Comparison of ENCODE assay signal across 24 cellular contexts in the genomic region with DNA sequence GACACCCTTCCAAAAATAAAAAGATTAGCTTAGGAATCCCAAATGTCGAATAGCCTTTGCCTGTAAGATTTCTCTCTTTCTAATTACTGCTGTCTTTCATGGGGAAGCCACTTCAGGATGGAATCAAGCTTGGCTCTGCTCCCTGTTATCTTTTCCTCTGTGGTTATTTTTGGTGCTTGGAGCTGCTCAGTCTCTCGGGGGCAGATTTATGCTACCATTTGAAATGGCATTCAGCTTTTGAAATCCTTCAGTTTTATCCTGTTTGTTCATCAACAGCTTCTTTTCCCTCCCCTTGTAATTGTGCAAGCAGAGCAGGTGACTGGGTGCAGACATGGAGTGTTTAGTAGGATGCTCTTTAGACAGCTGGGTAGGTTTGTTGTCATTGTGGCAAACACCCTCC.
DNase-seq lines count a peak whose midpoint lies in the region; ATAC-seq and TF ChIP-seq lines count a peak whose summit lies in the region.
"Had no signal": no experiment of that assay in that cellular context is flagged by ENCODE, and none has a peak within 500 bp of the region (broad histone marks: within the 10 kb centered on the region; RNA-seq: fewer than 3 reads in every experiment).

No MANE protein-coding gene starts in this region.

- H3K4me1 ChIP-seq in left ventricle myocardium inferior: peaks cover 57% of the 10 kb centered on the region
- H3K4me1 ChIP-seq in sigmoid colon: peaks cover 0 to 57% (median 46%) of the 10 kb centered on the region in 4 donors
- H3K4me1 ChIP-seq: parathyroid adenoma had no signal

- WGBS in sigmoid colon, 2 donors: 60 to 83% methylated on average over 2 of the region's 2 CpGs

- ATAC-seq in HG03342 (IDR thresholded peaks at IDR 0.05; ENCODE audit: unreplicated experiment): no peak
- ATAC-seq in HG02571 (IDR thresholded peaks at IDR 0.05; ENCODE audit: unreplicated experiment): no peak
- ATAC-seq in GM21367 (IDR thresholded peaks at IDR 0.05; ENCODE audit: unreplicated experiment): no peak
- ATAC-seq: esophagus mucosa, HCT116, Panc1 had no signal

- H3K4me3 ChIP-seq in left ventricle myocardium inferior: peak overlapping the region; percentile 68
- no peak overlapping the region for H3K4me3 ChIP-seq in sigmoid colon
- H3K4me3 ChIP-seq: stomach, vagina had no signal

- peaks cover 28% of the 10 kb centered on the region for H3K36me3 ChIP-seq in left ventricle myocardium inferior
- H3K36me3 ChIP-seq in sigmoid colon: peaks cover 8 to 75% (median 15%) of the 10 kb centered on the region in 4 donors

- H3K27ac ChIP-seq in left ventricle myocardium inferior (replicated peaks): peak overlapping the region; percentile 90
- H3K27ac ChIP-seq in sigmoid colon: peak overlapping the region in 3 of 4 donors; percentile 14 to 62 (median 61)
- H3K27ac ChIP-seq: parathyroid adenoma, stomach, vagina had no signal

- H3K9me3 ChIP-seq in left ventricle myocardium inferior (replicated peaks) (no peaks in the 10 kb centered on the region), sigmoid colon (no peaks in the 10 kb centered on the region)
- H3K9me3 ChIP-seq: stomach, vagina had no signal

- DNase-seq in EH (ENCODE audit: low read depth) (peak; percentile 77), cerebellum (ENCODE audit: low spot score) (peak; percentile 25), left ventricle myocardium inferior (no peak), sigmoid colon (no peak), GOT3 (lab: John Stamatoyannopoulos, UW) (no peak)
- DNase-seq: activated naive CD8-positive, alpha-beta T cell treated with anti-CD3 and anti-CD28 coated beads, Interleukin-2, amount 10 ng/mL, durations not matched to agents 7 days and 5 days; CD4-positive, alpha-beta memory T cell; glutamatergic neuron; MM.1S; naive B cell; NCI-H1436 treated with DMSO at 0.1 percent for 48 hours; NCI-H2171 treated with DMSO at 0.1 percent for 48 hours; NCI-H774; small intestine; stimulated activated CD4-positive, alpha-beta T cell treated with anti-CD3 and anti-CD28 coated beads, Interleukin-4, amount 100 ng/mL, for 1 hour; stomach had no signal

- intact Hi-C loops in left ventricle myocardium inferior (cut with micrococcal nuclease): no loop called here
- intact Hi-C loops in sigmoid colon (cut with DNase I): no loop called here

- no peak for TF ChIP-seq EP300 in sigmoid colon (IDR thresholded peaks at IDR 0.05)

- TF ChIP-seq CTCF in left ventricle myocardium inferior (IDR thresholded peaks at IDR 0.05; ENCODE audit: borderline replicate concordance) (no peak), sigmoid colon (IDR thresholded peaks at IDR 0.05) (no peak)

- no peaks in the 10 kb centered on the region for H3K27me3 ChIP-seq in left ventricle myocardium inferior (ENCODE audit: low read depth)
- no peaks in the 10 kb centered on the region for H3K27me3 ChIP-seq in sigmoid colon
- H3K27me3 ChIP-seq: stomach, vagina had no signal

- TF ChIP-seq POLR2A in sigmoid colon (IDR thresholded peaks at IDR 0.05): no peak

Comparison
In these comparisons a context has a peak if more than half of its experiments do, and no peak if none do; other contexts are left out.
1. DNase-seq: peak in EH (single experiment) and cerebellum (single experiment); none in left ventricle myocardium inferior (single experiment), sigmoid colon (single experiment) and GOT3 (single experiment).